1 cellular context compared by ENCODE assay signal in the genomic region with DNA sequence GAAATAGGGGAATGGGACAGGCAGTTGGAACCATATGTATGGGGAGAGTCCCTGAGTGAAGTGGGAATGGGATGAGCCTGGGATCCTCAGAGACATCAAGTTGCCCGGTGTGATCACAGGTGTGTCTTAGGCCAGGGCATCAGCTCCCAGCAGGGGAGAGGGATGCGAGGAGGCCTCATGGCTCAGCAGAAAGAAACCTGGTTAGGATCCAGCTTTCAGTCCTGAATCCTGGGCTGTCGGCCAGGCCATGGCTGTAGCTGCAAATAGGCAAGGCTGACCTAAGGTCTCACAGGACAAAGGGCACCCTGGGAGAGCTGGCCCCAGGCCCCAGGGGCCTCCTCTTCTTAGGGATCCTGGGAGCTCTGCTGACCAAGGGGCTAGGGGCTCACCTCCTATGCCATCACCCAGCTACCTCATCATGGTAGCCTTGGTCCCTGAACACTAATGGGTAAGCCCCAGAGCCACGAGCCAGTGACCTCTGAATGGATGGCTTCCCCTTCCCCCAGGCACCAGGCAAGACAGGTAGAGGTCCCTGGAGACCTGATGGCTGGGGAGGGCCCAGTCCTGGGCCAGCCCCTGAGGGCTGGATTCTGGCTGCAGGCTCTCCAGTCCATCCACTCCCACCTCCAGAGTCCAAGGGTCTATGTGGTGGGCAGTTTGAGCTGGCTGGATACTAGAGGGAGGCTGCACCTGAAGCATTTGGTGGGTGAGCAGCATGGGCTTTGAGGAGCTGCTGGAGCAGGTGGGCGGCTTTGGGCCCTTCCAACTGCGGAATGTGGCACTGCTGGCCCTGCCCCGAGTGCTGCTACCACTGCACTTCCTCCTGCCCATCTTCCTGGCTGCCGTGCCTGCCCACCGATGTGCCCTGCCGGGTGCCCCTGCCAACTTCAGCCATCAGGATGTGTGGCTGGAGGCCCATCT.
TF ChIP-seq lines count a peak whose summit lies in the region.

A gene with protein sequence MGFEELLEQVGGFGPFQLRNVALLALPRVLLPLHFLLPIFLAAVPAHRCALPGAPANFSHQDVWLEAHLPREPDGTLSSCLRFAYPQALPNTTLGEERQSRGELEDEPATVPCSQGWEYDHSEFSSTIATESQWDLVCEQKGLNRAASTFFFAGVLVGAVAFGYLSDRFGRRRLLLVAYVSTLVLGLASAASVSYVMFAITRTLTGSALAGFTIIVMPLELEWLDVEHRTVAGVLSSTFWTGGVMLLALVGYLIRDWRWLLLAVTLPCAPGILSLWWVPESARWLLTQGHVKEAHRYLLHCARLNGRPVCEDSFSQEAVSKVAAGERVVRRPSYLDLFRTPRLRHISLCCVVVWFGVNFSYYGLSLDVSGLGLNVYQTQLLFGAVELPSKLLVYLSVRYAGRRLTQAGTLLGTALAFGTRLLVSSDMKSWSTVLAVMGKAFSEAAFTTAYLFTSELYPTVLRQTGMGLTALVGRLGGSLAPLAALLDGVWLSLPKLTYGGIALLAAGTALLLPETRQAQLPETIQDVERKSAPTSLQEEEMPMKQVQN (plus strand): TSS at position 617 of the 921 bp plus-strand sequence. CDS start 99 bp downstream, at position 716.

TF ChIP-seq in HepG2, 621 proteins besides CTCF, POLR2A, EP300 and RAD21 (continued from another document and continues in another):
- TF ChIP-seq, protein P1, sequence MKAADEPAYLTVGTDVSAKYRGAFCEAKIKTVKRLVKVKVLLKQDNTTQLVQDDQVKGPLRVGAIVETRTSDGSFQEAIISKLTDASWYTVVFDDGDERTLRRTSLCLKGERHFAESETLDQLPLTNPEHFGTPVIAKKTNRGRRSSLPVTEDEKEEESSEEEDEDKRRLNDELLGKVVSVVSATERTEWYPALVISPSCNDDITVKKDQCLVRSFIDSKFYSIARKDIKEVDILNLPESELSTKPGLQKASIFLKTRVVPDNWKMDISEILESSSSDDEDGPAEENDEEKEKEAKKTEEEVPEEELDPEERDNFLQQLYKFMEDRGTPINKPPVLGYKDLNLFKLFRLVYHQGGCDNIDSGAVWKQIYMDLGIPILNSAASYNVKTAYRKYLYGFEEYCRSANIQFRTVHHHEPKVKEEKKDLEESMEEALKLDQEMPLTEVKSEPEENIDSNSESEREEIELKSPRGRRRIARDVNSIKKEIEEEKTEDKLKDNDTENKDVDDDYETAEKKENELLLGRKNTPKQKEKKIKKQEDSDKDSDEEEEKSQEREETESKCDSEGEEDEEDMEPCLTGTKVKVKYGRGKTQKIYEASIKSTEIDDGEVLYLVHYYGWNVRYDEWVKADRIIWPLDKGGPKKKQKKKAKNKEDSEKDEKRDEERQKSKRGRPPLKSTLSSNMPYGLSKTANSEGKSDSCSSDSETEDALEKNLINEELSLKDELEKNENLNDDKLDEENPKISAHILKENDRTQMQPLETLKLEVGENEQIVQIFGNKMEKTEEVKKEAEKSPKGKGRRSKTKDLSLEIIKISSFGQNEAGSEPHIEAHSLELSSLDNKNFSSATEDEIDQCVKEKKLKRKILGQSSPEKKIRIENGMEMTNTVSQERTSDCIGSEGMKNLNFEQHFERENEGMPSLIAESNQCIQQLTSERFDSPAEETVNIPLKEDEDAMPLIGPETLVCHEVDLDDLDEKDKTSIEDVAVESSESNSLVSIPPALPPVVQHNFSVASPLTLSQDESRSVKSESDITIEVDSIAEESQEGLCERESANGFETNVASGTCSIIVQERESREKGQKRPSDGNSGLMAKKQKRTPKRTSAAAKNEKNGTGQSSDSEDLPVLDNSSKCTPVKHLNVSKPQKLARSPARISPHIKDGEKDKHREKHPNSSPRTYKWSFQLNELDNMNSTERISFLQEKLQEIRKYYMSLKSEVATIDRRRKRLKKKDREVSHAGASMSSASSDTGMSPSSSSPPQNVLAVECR (CRISPR knock-in tag; IDR thresholded peaks at IDR 0.05; ENCODE audit: borderline replicate concordance), result peak; percentile 49; the same call in 1 of the 2 replicates
- TF ChIP-seq, protein P2, sequence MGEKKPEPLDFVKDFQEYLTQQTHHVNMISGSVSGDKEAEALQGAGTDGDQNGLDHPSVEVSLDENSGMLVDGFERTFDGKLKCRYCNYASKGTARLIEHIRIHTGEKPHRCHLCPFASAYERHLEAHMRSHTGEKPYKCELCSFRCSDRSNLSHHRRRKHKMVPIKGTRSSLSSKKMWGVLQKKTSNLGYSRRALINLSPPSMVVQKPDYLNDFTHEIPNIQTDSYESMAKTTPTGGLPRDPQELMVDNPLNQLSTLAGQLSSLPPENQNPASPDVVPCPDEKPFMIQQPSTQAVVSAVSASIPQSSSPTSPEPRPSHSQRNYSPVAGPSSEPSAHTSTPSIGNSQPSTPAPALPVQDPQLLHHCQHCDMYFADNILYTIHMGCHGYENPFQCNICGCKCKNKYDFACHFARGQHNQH (CRISPR knock-in tag; IDR thresholded peaks at IDR 0.05), result peak; percentile 32; the same call in 1 of the 2 replicates
- TF ChIP-seq DPF2 (CRISPR knock-in tag; IDR thresholded peaks at IDR 0.05; ENCODE audit: borderline replicate concordance, low read depth) (no peak; the same call in 1 of the 2 replicates), IKZF1 (IDR thresholded peaks at IDR 0.05) (no peak), NFYB (CRISPR knock-in tag; IDR thresholded peaks at IDR 0.05) (no peak), SYNCRIP (IDR thresholded peaks at IDR 0.05; ENCODE audit: insufficient read depth, low read depth, low read length) (no peak), SRSF4 (IDR thresholded peaks at IDR 0.05; ENCODE audit: low read depth, low read length, poor library complexity, severe bottlenecking) (no peak), GPN1 (CRISPR knock-in tag; IDR thresholded peaks at IDR 0.05; ENCODE audit: borderline replicate concordance) (no peak; the same call in 1 of the 2 replicates), RCOR2 (CRISPR knock-in tag; IDR thresholded peaks at IDR 0.05) (no peak), ZZZ3 (CRISPR knock-in tag; IDR thresholded peaks at IDR 0.05; ENCODE audit: borderline replicate concordance) (0 out of 2 replicates have a peak, but pooled peaks have one; percentile 75), NCOR1 (IDR thresholded peaks at IDR 0.05; ENCODE audit: borderline replicate concordance, low read length) (peak; percentile 87), SALL2 (CRISPR knock-in tag; IDR thresholded peaks at IDR 0.05) (no peak), ZNF12 (CRISPR knock-in tag; IDR thresholded peaks at IDR 0.05) (no peak), ZSCAN25 (CRISPR knock-in tag; IDR thresholded peaks at IDR 0.05) (peak; percentile 98), JUNB (CRISPR knock-in tag; IDR thresholded peaks at IDR 0.05; ENCODE audit: borderline replicate concordance) (no peak), PCBP2 (optimal IDR thresholded peaks at IDR 0.05; ENCODE audit: low read depth, low read length, poor library complexity, severe bottlenecking) (no peak), ZBTB20 (CRISPR knock-in tag; IDR thresholded peaks at IDR 0.05; ENCODE audit: borderline replicate concordance, low read depth) (no peak), ZNF567 (CRISPR knock-in tag; IDR thresholded peaks at IDR 0.05; ENCODE audit: borderline replicate concordance) (0 out of 2 replicates have a peak, but pooled peaks have one; percentile 48), ZBTB8A (CRISPR knock-in tag; IDR thresholded peaks at IDR 0.05; ENCODE audit: borderline replicate concordance, low read depth) (peak; percentile 34; the same call in 1 of the 2 replicates), ZMYM2 (CRISPR knock-in tag; IDR thresholded peaks at IDR 0.05) (no peak; the same call in 1 of the 2 replicates), TCF7 (IDR thresholded peaks at IDR 0.05; ENCODE audit: low read depth) (no peak), ZNF772 (CRISPR knock-in tag; IDR thresholded peaks at IDR 0.05) (0 out of 2 replicates have a peak, but pooled peaks have one; percentile 29), KDM2A (CRISPR knock-in tag; IDR thresholded peaks at IDR 0.05; ENCODE audit: borderline replicate concordance, low read depth) (no peak)
- TF ChIP-seq, protein P3, sequence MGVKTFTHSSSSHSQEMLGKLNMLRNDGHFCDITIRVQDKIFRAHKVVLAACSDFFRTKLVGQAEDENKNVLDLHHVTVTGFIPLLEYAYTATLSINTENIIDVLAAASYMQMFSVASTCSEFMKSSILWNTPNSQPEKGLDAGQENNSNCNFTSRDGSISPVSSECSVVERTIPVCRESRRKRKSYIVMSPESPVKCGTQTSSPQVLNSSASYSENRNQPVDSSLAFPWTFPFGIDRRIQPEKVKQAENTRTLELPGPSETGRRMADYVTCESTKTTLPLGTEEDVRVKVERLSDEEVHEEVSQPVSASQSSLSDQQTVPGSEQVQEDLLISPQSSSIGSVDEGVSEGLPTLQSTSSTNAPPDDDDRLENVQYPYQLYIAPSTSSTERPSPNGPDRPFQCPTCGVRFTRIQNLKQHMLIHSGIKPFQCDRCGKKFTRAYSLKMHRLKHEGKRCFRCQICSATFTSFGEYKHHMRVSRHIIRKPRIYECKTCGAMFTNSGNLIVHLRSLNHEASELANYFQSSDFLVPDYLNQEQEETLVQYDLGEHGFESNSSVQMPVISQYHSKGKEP (CRISPR knock-in tag; IDR thresholded peaks at IDR 0.05), result no peak
- TF ChIP-seq, protein P4, sequence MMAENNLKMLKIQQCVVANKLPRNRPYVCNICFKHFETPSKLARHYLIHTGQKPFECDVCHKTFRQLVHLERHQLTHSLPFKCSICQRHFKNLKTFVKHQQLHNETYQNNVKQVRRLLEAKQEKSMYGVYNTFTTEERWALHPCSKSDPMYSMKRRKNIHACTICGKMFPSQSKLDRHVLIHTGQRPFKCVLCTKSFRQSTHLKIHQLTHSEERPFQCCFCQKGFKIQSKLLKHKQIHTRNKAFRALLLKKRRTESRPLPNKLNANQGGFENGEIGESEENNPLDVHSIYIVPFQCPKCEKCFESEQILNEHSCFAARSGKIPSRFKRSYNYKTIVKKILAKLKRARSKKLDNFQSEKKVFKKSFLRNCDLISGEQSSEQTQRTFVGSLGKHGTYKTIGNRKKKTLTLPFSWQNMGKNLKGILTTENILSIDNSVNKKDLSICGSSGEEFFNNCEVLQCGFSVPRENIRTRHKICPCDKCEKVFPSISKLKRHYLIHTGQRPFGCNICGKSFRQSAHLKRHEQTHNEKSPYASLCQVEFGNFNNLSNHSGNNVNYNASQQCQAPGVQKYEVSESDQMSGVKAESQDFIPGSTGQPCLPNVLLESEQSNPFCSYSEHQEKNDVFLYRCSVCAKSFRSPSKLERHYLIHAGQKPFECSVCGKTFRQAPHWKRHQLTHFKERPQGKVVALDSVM (CRISPR knock-in tag; IDR thresholded peaks at IDR 0.05), result peak; percentile 31; the same call in 1 of the 2 replicates
- TF ChIP-seq, protein P5, sequence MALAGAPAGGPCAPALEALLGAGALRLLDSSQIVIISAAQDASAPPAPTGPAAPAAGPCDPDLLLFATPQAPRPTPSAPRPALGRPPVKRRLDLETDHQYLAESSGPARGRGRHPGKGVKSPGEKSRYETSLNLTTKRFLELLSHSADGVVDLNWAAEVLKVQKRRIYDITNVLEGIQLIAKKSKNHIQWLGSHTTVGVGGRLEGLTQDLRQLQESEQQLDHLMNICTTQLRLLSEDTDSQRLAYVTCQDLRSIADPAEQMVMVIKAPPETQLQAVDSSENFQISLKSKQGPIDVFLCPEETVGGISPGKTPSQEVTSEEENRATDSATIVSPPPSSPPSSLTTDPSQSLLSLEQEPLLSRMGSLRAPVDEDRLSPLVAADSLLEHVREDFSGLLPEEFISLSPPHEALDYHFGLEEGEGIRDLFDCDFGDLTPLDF (CRISPR knock-in tag; IDR thresholded peaks at IDR 0.05), result no peak
- TF ChIP-seq, protein P6, sequence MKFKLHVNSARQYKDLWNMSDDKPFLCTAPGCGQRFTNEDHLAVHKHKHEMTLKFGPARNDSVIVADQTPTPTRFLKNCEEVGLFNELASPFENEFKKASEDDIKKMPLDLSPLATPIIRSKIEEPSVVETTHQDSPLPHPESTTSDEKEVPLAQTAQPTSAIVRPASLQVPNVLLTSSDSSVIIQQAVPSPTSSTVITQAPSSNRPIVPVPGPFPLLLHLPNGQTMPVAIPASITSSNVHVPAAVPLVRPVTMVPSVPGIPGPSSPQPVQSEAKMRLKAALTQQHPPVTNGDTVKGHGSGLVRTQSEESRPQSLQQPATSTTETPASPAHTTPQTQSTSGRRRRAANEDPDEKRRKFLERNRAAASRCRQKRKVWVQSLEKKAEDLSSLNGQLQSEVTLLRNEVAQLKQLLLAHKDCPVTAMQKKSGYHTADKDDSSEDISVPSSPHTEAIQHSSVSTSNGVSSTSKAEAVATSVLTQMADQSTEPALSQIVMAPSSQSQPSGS (CRISPR knock-in tag; IDR thresholded peaks at IDR 0.05), result peak; percentile 74
- TF ChIP-seq, protein P7, sequence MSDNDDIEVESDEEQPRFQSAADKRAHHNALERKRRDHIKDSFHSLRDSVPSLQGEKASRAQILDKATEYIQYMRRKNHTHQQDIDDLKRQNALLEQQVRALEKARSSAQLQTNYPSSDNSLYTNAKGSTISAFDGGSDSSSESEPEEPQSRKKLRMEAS (IDR thresholded peaks at IDR 0.05), result peak; percentile 17
- TF ChIP-seq, protein P8, sequence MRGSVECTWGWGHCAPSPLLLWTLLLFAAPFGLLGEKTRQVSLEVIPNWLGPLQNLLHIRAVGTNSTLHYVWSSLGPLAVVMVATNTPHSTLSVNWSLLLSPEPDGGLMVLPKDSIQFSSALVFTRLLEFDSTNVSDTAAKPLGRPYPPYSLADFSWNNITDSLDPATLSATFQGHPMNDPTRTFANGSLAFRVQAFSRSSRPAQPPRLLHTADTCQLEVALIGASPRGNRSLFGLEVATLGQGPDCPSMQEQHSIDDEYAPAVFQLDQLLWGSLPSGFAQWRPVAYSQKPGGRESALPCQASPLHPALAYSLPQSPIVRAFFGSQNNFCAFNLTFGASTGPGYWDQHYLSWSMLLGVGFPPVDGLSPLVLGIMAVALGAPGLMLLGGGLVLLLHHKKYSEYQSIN (CRISPR knock-in tag; IDR thresholded peaks at IDR 0.05; ENCODE audit: borderline replicate concordance), result no peak
- TF ChIP-seq, protein P9, sequence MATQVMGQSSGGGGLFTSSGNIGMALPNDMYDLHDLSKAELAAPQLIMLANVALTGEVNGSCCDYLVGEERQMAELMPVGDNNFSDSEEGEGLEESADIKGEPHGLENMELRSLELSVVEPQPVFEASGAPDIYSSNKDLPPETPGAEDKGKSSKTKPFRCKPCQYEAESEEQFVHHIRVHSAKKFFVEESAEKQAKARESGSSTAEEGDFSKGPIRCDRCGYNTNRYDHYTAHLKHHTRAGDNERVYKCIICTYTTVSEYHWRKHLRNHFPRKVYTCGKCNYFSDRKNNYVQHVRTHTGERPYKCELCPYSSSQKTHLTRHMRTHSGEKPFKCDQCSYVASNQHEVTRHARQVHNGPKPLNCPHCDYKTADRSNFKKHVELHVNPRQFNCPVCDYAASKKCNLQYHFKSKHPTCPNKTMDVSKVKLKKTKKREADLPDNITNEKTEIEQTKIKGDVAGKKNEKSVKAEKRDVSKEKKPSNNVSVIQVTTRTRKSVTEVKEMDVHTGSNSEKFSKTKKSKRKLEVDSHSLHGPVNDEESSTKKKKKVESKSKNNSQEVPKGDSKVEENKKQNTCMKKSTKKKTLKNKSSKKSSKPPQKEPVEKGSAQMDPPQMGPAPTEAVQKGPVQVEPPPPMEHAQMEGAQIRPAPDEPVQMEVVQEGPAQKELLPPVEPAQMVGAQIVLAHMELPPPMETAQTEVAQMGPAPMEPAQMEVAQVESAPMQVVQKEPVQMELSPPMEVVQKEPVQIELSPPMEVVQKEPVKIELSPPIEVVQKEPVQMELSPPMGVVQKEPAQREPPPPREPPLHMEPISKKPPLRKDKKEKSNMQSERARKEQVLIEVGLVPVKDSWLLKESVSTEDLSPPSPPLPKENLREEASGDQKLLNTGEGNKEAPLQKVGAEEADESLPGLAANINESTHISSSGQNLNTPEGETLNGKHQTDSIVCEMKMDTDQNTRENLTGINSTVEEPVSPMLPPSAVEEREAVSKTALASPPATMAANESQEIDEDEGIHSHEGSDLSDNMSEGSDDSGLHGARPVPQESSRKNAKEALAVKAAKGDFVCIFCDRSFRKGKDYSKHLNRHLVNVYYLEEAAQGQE (IDR thresholded peaks at IDR 0.05; ENCODE audit: borderline replicate concordance in 1 of 2, low read depth in 1 of 2, low read length in 2 of 2), result no peak
